Comparison of ENCODE assay signal across 28 cellular contexts in genomic region chr1:35935989-35936388, GRCh38. TPM values are rescaled to one million over a fixed set of nuclear protein-coding genes. Genes with fewer than 3 reads are reported as not detected.
DNase-seq lines count a peak whose midpoint lies in the region; ATAC-seq, FAIRE-seq and TF ChIP-seq lines count a peak whose summit lies in the region.
"Had no signal": no experiment of that assay in that cellular context is flagged by ENCODE, and none has a peak within 500 bp of the region (broad histone marks: within the 10 kb centered on the region; RNA-seq: fewer than 3 reads in every experiment).

No MANE protein-coding gene starts in this region.

- H3K4me2 ChIP-seq in K562 (ENCODE audit: insufficient read depth, low read length) (no peak overlapping the region), mesenchymal stem cell (ENCODE audit: low read length, poor library complexity, severe bottlenecking) (no peak overlapping the region)
- H3K4me2 ChIP-seq: neural progenitor cell had no signal

- no peak overlapping the region for H3K14ac ChIP-seq in mesenchymal stem cell (ENCODE audit: low read length in 2 of 2)

- TF ChIP-seq CTCF in cardiac muscle cell (IDR thresholded peaks at IDR 0.05; ENCODE audit: low read depth, low read length) (no peak), K562 (IDR thresholded peaks at IDR 0.05 in 2 of 3, conservative IDR thresholded peaks at IDR 0.05 in 1 of 3; ENCODE audit: insufficient read depth in 2 of 3, low read depth in 1 of 3, low read length in 3 of 3) (no peak)

- CTCF ChIA-PET in K562 (lab: Yijun Ruan, JAX; ENCODE audit: low intra/inter-chr PET ratio): no interaction called here

- H3K27ac ChIP-seq in cardiac muscle cell (peak overlapping the region; percentile 53), K562 (ENCODE audit: extremely low read depth, low read depth, low read length) (peak overlapping the region; percentile 0; the same call in 2 of the 3 replicates), mesenchymal stem cell (ENCODE audit: low read length, poor library complexity, severe bottlenecking) (no peak overlapping the region)
- H3K27ac ChIP-seq: 22Rv1, neural progenitor cell, SJSA1, thyroid gland, WERI-Rb-1 had no signal

- H2BK12ac ChIP-seq in mesenchymal stem cell (ENCODE audit: low read length in 2 of 2): no peak overlapping the region

- ATAC-seq in left cardiac atrium: no peak
- no peak for ATAC-seq in K562
- no peak for ATAC-seq in HG02981 (IDR thresholded peaks at IDR 0.05; ENCODE audit: unreplicated experiment)
- ATAC-seq: heart right ventricle, left ventricle myocardium superior had no signal

- no peak overlapping the region for H2BK120ac ChIP-seq in mesenchymal stem cell (ENCODE audit: low read depth, low read length)

- H3K4me3 ChIP-seq in cardiac muscle cell (peak overlapping the region; percentile 3), K562 (no peak overlapping the region), mesenchymal stem cell (ENCODE audit: insufficient read depth in 1 of 2, low read depth in 1 of 2, low read length in 2 of 2) (no peak overlapping the region)
- H3K4me3 ChIP-seq: heart right ventricle, neural progenitor cell, SJSA1, thyroid gland had no signal

- TF ChIP-seq EP300 in K562 (IDR thresholded peaks at IDR 0.05; ENCODE audit: low read length): no peak

- peaks cover 10% of the 10 kb centered on the region for H3K79me1 ChIP-seq in mesenchymal stem cell (replicated peaks; ENCODE audit: low read length, poor library complexity, severe bottlenecking)

- DNase-seq in cardiac muscle cell (ENCODE audit: low read depth in 1 of 2, low spot score in 1 of 2) (no peak), left cardiac atrium (no peak), K562 (ENCODE audit: extremely low read depth in 1 of 4, low spot score in 3 of 4) (no peak), mesenchymal stem cell (peak; percentile 41), NCI-H1105 (lab: John Stamatoyannopoulos, UW) (no peak), SHP77 treated with DMSO at 0.1 percent for 48 hours (lab: John Stamatoyannopoulos, UW) (no peak), cerebellar nuclear complex (lab: John Stamatoyannopoulos, UW) (no peak)
- DNase-seq: activated CD4-positive, alpha-beta T cell treated with anti-CD3 and anti-CD28 coated beads, Interleukin-2, amount 50 U/mL, for 1 hour; AML-193; anterior cingulate cortex; CD8-positive, alpha-beta memory T cell; DMS53; heart right ventricle; left ventricle myocardium superior; NCI-H1417 treated with DMSO at 0.1 percent for 48 hours; NCI-H2107; small intestine; stimulated activated CD4-positive, alpha-beta T cell treated with anti-CD3 and anti-CD28 coated beads, Interleukin-2, amount 100 ng/mL, for 48 hours; stimulated activated naive CD4-positive, alpha-beta T cell; thyroid gland; WERI-Rb-1 had no signal

- peak; percentile 6 for FAIRE-seq in K562 (lab: Jason Lieb, UNC)
- FAIRE-seq: colon, GM12891, H1, small intestine had no signal

- no peak overlapping the region for H4K8ac ChIP-seq in mesenchymal stem cell (ENCODE audit: low read length)

- H3K9me1 ChIP-seq in K562 (ENCODE audit: control insufficient read depth, insufficient read depth, low read length): no peaks in the 10 kb centered on the region

- H3K27me3 ChIP-seq in cardiac muscle cell: no peaks in the 10 kb centered on the region
- no peaks in the 10 kb centered on the region for H3K27me3 ChIP-seq in K562 (ENCODE audit: control insufficient read depth in 2 of 2, insufficient read depth in 2 of 2, low read length in 2 of 2)
- no peaks in the 10 kb centered on the region for H3K27me3 ChIP-seq in mesenchymal stem cell (ENCODE audit: control insufficient read depth in 1 of 2, insufficient read depth in 1 of 2, low read length in 2 of 2)
- H3K27me3 ChIP-seq: heart right ventricle, neural progenitor cell, SJSA1, thyroid gland had no signal

- peak overlapping the region in 1 of 2 experiments; percentile 49; a peak in 3 of 4 replicates for H3K9ac ChIP-seq in K562 (ENCODE audit: insufficient read depth in 1 of 2, low read depth in 2 of 2, low read length in 2 of 2)
- no peak overlapping the region for H3K9ac ChIP-seq in mesenchymal stem cell (ENCODE audit: low read length)
- H3K9ac ChIP-seq: neural progenitor cell had no signal

- in situ Hi-C loops in K562 (cut with MboI): no loop called here

- BruUV-seq in K562 (replicated peaks; lab: Mats Ljungman, UMichigan): no TSS peak

- H2AFZ ChIP-seq in K562 (ENCODE audit: low read depth, low read length): no peak overlapping the region
- no peak overlapping the region for H2AFZ ChIP-seq in mesenchymal stem cell (ENCODE audit: low read depth, low read length)
- H2AFZ ChIP-seq: neural progenitor cell had no signal

- intact Hi-C loops in left cardiac atrium (cut with DNase I): no loop called here
- intact Hi-C loops in K562 (cut with micrococcal nuclease): no loop called here

- H2BK15ac ChIP-seq in mesenchymal stem cell (ENCODE audit: low read depth, poor library complexity, severe bottlenecking): no peak overlapping the region

- H3K36me3 ChIP-seq in cardiac muscle cell (no peaks in the 10 kb centered on the region), K562 (ENCODE audit: control insufficient read depth, insufficient read depth, low read length) (peaks cover 3% of the 10 kb centered on the region; the same call in 2 of the 3 replicates), mesenchymal stem cell (ENCODE audit: control insufficient read depth in 1 of 2, insufficient read depth in 2 of 2, low read depth in 1 of 2, low read length in 2 of 2) (no peaks in the 10 kb centered on the region)
- H3K36me3 ChIP-seq: neural progenitor cell, thyroid gland had no signal

- H3K18ac ChIP-seq in mesenchymal stem cell (ENCODE audit: low read depth in 1 of 2, low read length in 2 of 2): no peak overlapping the region

- H3K4me1 ChIP-seq in cardiac muscle cell (ENCODE audit: low read depth) (peaks cover 18% of the 10 kb centered on the region), K562 (replicated peaks in 1 of 2; ENCODE audit: control insufficient read depth in 2 of 2, insufficient read depth in 2 of 2, low read length in 2 of 2) (peaks cover 19 to 23% of the 10 kb centered on the region in 2 experiments), mesenchymal stem cell (ENCODE audit: control insufficient read depth, insufficient read depth, low read depth, low read length) (peaks cover 3% of the 10 kb centered on the region)
- H3K4me1 ChIP-seq: SJSA1 had no signal

- H4K20me1 ChIP-seq in K562 (replicated peaks; ENCODE audit: control insufficient read depth, insufficient read depth, low read length): no peaks in the 10 kb centered on the region

- H3K9me3 ChIP-seq in cardiac muscle cell (ENCODE audit: low read depth) (no peaks in the 10 kb centered on the region), K562 (replicated peaks; ENCODE audit: control insufficient read depth, insufficient read depth, low read depth, low read length) (no peaks in the 10 kb centered on the region), mesenchymal stem cell (ENCODE audit: control insufficient read depth, low read length) (no peaks in the 10 kb centered on the region)
- H3K9me3 ChIP-seq: SJSA1, thyroid gland had no signal

- no peak overlapping the region for H2AK5ac ChIP-seq in mesenchymal stem cell (ENCODE audit: low read length, severe bottlenecking)

- H4K91ac ChIP-seq in mesenchymal stem cell (ENCODE audit: low read length): no peak overlapping the region

- POLR2A ChIA-PET in K562 (lab: Yijun Ruan, JAX): no interaction called here

- H3K23ac ChIP-seq in mesenchymal stem cell (ENCODE audit: low read length in 2 of 2): no peak overlapping the region

- H3K4ac ChIP-seq in mesenchymal stem cell (ENCODE audit: low read depth in 1 of 2, low read length in 2 of 2): no peak overlapping the region

- H2BK5ac ChIP-seq in mesenchymal stem cell (ENCODE audit: low read depth, low read length, poor library complexity, severe bottlenecking): no peak overlapping the region

- H3K79me2 ChIP-seq in K562 (ENCODE audit: control insufficient read depth, insufficient read depth, low read length): peaks cover 97% of the 10 kb centered on the region

- TF ChIP-seq POLR2A in K562 (conservative IDR thresholded peaks at IDR 0.05): no peak

- TF ChIP-seq RAD21 in K562 (CRISPR knock-in tag; conservative IDR thresholded peaks at IDR 0.05 in 1 of 2, IDR thresholded peaks at IDR 0.05 in 1 of 2): no peak

RNA-seq across cellular contexts. Expression of gene AGO3, which starts 5.1 kb away (rescaled TPM):
- 17.2 and 30.3 TPM in 2 replicates for total RNA-seq in cardiac muscle cell
- polyA plus RNA-seq in cardiac muscle cell: 10.7 and 20.8 TPM in 2 replicates
- 10 to 100 TPM; 16.1 to 23.1 TPM for total RNA-seq in left cardiac atrium
- total RNA-seq in K562 (2011; cell fraction: chromatin; rRNA removed; ENCODE audit: low replicate concordance): 154 and 202 TPM in 2 replicates
- 54.0 and 60.4 TPM in 2 replicates for total RNA-seq in K562 (2011; cell fraction: nucleolus; rRNA removed)
- 64.7 and 73.4 TPM in 2 replicates for total RNA-seq in K562 (2011; cell fraction: nucleoplasm; rRNA removed)
- total RNA-seq in K562 (2014; rRNA removed): 19.2 and 21.8 TPM in 2 replicates
- 31.2 and 36.0 TPM in 2 replicates for total RNA-seq in K562 (2014; rRNA removed; fragmentation: Illumina TruSeq; extraction: Trizol)
- 22.7 and 24.6 TPM in 2 replicates for total RNA-seq in K562 (2015; rRNA removed; fragmentation: Illumina TruSeq; extraction: Trizol)
- 26.3 and 31.1 TPM in 2 replicates for total RNA-seq in K562 (2021)
- polyA plus RNA-seq in K562 (2011; rRNA removed): 41.5 and 47.3 TPM in 2 replicates
- 16.6 and 25.4 TPM in 2 replicates for polyA plus RNA-seq in K562 (2011; cell fraction: cytosol; rRNA removed)
- 59.9 and 63.6 TPM in 2 replicates for polyA plus RNA-seq in K562 (2011; cell fraction: nucleus; rRNA removed)
- 14.7 and 15.5 TPM in 2 replicates for polyA plus RNA-seq in K562 (2012)
- polyA plus RNA-seq in K562 (2014; fragmentation: Illumina TruSeq; extraction: Trizol): 25.7 and 28.4 TPM in 2 replicates
- polyA plus RNA-seq in K562 (2014; fragmentation: Nextera tagmentation; extraction: Ambion mirVana): 1 to 10 TPM; 4.5 to 4.6 TPM
- polyA plus RNA-seq in K562 (2014; rRNA removed): 17.3 and 20.3 TPM in 2 replicates
- 106 and 124 TPM in 2 replicates for polyA minus RNA-seq in K562 (2011; rRNA and poly(A)+ RNA removed)
- 34.4 and 36.0 TPM in 2 replicates for polyA minus RNA-seq in K562 (2011; cell fraction: cytosol; rRNA and poly(A)+ RNA removed)
- 35.7 and 79.5 TPM in 2 replicates for polyA minus RNA-seq in K562 (2011; cell fraction: nucleus; rRNA and poly(A)+ RNA removed)
- 11.9 TPM for polyA plus RNA-seq in mesenchymal stem cell (2013, experiment 1 of 2)
- polyA plus RNA-seq in mesenchymal stem cell (2013, experiment 2 of 2): 12.2 TPM

RNA-seq across cellular contexts. Expression of gene AGO1, which starts 53.0 kb away (rescaled TPM):
- total RNA-seq in cardiac muscle cell: 18.9 and 19.1 TPM in 2 replicates
- 9.6 and 10.1 TPM in 2 replicates for polyA plus RNA-seq in cardiac muscle cell
- total RNA-seq in left cardiac atrium: 10 to 100 TPM; 23.7 to 24.6 TPM
- total RNA-seq in K562 (2011; cell fraction: chromatin; rRNA removed; ENCODE audit: low replicate concordance): 74.1 and 88.4 TPM in 2 replicates
- total RNA-seq in K562 (2011; cell fraction: nucleolus; rRNA removed): 28.0 and 34.0 TPM in 2 replicates
- 60.8 and 97.1 TPM in 2 replicates for total RNA-seq in K562 (2011; cell fraction: nucleoplasm; rRNA removed)
- 26.0 and 30.2 TPM in 2 replicates for total RNA-seq in K562 (2014; rRNA removed)
- 27.4 and 29.5 TPM in 2 replicates for total RNA-seq in K562 (2014; rRNA removed; fragmentation: Illumina TruSeq; extraction: Trizol)
- 26.1 and 26.5 TPM in 2 replicates for total RNA-seq in K562 (2015; rRNA removed; fragmentation: Illumina TruSeq; extraction: Trizol)
- 59.4 and 64.2 TPM in 2 replicates for total RNA-seq in K562 (2021)
- polyA plus RNA-seq in K562 (2011; rRNA removed): 21.2 and 25.7 TPM in 2 replicates
- polyA plus RNA-seq in K562 (2011; cell fraction: cytosol; rRNA removed): 23.0 and 25.9 TPM in 2 replicates
- polyA plus RNA-seq in K562 (2011; cell fraction: nucleus; rRNA removed): 51.2 and 62.9 TPM in 2 replicates
- 12.8 and 19.1 TPM in 2 replicates for polyA plus RNA-seq in K562 (2012)
- 25.7 and 27.1 TPM in 2 replicates for polyA plus RNA-seq in K562 (2014; fragmentation: Illumina TruSeq; extraction: Trizol)
- 10 to 100 TPM in 1 of 2 experiments, 1 to 10 TPM in 1; 7.3 to 13.3 TPM for polyA plus RNA-seq in K562 (2014; fragmentation: Nextera tagmentation; extraction: Ambion mirVana)
- polyA plus RNA-seq in K562 (2014; rRNA removed): 20.8 and 21.2 TPM in 2 replicates
- polyA minus RNA-seq in K562 (2011; rRNA and poly(A)+ RNA removed): 54.8 and 61.7 TPM in 2 replicates
- 44.2 and 50.2 TPM in 2 replicates for polyA minus RNA-seq in K562 (2011; cell fraction: cytosol; rRNA and poly(A)+ RNA removed)
- polyA minus RNA-seq in K562 (2011; cell fraction: nucleus; rRNA and poly(A)+ RNA removed): 21.4 and 34.9 TPM in 2 replicates
- polyA plus RNA-seq in mesenchymal stem cell (2013, experiment 1 of 2): 9.2 TPM
- polyA plus RNA-seq in mesenchymal stem cell (2013, experiment 2 of 2): 9.3 TPM
